In the genomic region with DNA sequence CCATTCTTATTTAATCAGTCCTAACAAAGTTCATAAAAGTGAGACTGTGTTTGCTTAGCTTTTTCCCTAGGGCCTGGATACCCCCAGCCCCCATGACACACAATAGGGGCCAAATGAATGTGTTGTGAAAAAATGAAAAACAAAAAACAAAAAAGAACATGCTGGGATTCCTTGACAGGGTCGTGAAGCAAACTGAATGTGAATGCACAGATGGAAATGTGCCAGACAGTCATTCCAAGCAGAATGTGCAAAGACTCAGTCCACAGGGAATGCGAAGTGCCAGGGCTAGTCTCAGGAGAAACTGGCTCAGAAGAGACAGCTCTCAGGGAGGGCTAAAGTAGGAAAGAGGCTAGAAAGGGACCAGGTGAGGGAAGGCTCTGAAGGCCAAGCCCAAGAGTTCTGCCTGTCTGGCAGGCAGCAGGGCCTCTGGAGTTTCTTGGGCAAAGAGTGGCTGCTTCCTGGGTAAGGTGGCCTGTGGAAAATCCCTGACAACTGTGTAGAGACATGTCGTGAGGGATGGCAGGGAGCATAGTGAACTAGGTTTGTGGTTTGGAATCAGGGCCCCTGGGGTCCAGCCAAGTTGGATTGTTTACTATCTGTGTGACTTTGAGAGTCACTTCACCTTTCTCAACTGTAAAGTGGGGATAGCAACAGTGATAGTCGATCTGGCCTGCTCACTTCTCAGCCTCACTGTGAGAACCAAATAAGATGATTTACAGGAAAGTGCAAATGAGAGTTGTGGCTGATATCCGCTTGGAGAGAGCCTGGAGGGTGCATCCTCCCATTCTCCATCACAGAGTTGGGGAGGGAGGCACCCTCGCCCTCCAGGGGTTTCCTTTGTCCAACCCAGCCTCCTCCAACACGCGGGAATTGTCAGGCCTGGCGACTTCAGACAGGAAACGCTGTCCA, we compare ENCODE assay signal across 8 cellular contexts. TPM values are rescaled to one million over a fixed set of nuclear protein-coding genes. Genes with fewer than 3 reads are reported as not detected.
A peak's percentile ranks its signal among the peaks of the same experiment; 100 is the strongest.
DNase-seq lines count a peak whose midpoint lies in the region; ATAC-seq and TF ChIP-seq lines count a peak whose summit lies in the region.

No MANE protein-coding gene starts in this region.

- H3K27ac Mint-ChIP-seq in effector memory CD8-positive, alpha-beta T cell = peak overlapping the region; percentile 22 to 77
- peak overlapping the region; percentile 78 for H3K27ac Mint-ChIP-seq in osteocyte (ENCODE audit: unreplicated experiment)

- CTCF ChIA-PET in Panc1 (lab: Charles Lee) = interaction anchor here (1.4 to 1.6 kb wide), 2 partner anchors 8 to 36 kb away, joined by 3 to 11 read pairs; no protein-coding TSS in a partner anchor

- peak overlapping the region; percentile 69 to 74 for H3K4me3 ChIP-seq in Panc1 (ENCODE audit: low read depth in 2 of 2, low read length in 2 of 2)

- no peak for TF ChIP-seq CTCF in Panc1 (IDR thresholded peaks at IDR 0.05)
- no peak for TF ChIP-seq CTCF in osteocyte (IDR thresholded peaks at IDR 0.05)

- DNase-seq in DMS53 (lab: John Stamatoyannopoulos, UW) (peak; percentile 58), DMS53 treated with DMSO at 0.1 percent for 48 hours (lab: John Stamatoyannopoulos, UW; ENCODE audit: unreplicated experiment) (no peak), Panc1 (ENCODE audit: low read depth, low spot score) (no peak), osteocyte (ENCODE audit: extremely low spot score, unreplicated experiment) (no peak), DMS114 treated with DMSO at 0.1 percent for 48 hours (lab: John Stamatoyannopoulos, UW; ENCODE audit: unreplicated experiment) (no peak), putamen (ENCODE audit: low spot score) (no peak)
- no peak for DNase-seq in effector memory CD8-positive, alpha-beta T cell

- H3K9me3 Mint-ChIP-seq in effector memory CD8-positive, alpha-beta T cell = no peaks in the 10 kb centered on the region
- H3K9me3 Mint-ChIP-seq in osteocyte (ENCODE audit: unreplicated experiment) = no peaks in the 10 kb centered on the region

- intact Hi-C loops in Panc1 (cut with micrococcal nuclease; ENCODE audit: unreplicated experiment) = no loop called here

- in situ Hi-C loops in Panc1 (cut with HindIII; ENCODE audit: low pct_unique_long_range_greater_than_20kb, low sequenced_read_pairs) = no loop called here

- H3K4me1 ChIP-seq in Panc1 (ENCODE audit: control insufficient read depth, insufficient read depth, low read length) = peaks cover 14% of the 10 kb centered on the region

- peaks cover 23 to 31% of the 10 kb centered on the region in 2 donors for H3K4me1 Mint-ChIP-seq in effector memory CD8-positive, alpha-beta T cell (ENCODE audit: low read depth in 2 of 2)
- peaks cover 30% of the 10 kb centered on the region for H3K4me1 Mint-ChIP-seq in osteocyte (ENCODE audit: unreplicated experiment)

- peak overlapping the region; percentile 86 to 89 for H3K4me3 Mint-ChIP-seq in effector memory CD8-positive, alpha-beta T cell
- peak overlapping the region; percentile 81 for H3K4me3 Mint-ChIP-seq in osteocyte (ENCODE audit: unreplicated experiment)

- H3K9me3 ChIP-seq in Panc1 (ENCODE audit: control insufficient read depth, insufficient read depth, low read depth, low read length) = no peaks in the 10 kb centered on the region

- no peak for ATAC-seq in Panc1
- ATAC-seq in effector memory CD8-positive, alpha-beta T cell (replicated peaks) = no peak
- no peak for ATAC-seq in GM18502 (IDR thresholded peaks at IDR 0.05; ENCODE audit: poor library complexity, unreplicated experiment)

- POLR2A ChIA-PET in Panc1 (lab: Charles Lee) = no interaction called here

- H3K36me3 ChIP-seq in Panc1 (ENCODE audit: control insufficient read depth, insufficient read depth, low read length) = peaks cover 2% of the 10 kb centered on the region; the same call in 1 of the 2 replicates

- no peaks in the 10 kb centered on the region for H3K27me3 Mint-ChIP-seq in effector memory CD8-positive, alpha-beta T cell
- H3K27me3 Mint-ChIP-seq in osteocyte (ENCODE audit: unreplicated experiment) = no peaks in the 10 kb centered on the region

- no TSS peak for BruUV-seq in Panc1 (replicated peaks; lab: Mats Ljungman, UMichigan)

- no peaks in the 10 kb centered on the region for H3K27me3 ChIP-seq in Panc1 (ENCODE audit: control insufficient read depth, insufficient read depth, low read length)

- peak overlapping the region; percentile 77 for H3K27ac ChIP-seq in Panc1 (ENCODE audit: low read length)

- H3K36me3 Mint-ChIP-seq in effector memory CD8-positive, alpha-beta T cell (ENCODE audit: insufficient read depth) = peaks cover 4% of the 10 kb centered on the region
- no peaks in the 10 kb centered on the region for H3K36me3 Mint-ChIP-seq in osteocyte (ENCODE audit: unreplicated experiment)

RNA-seq across cellular contexts. Expression of a gene that starts 1.2 kb away (rescaled TPM):
- total RNA-seq in Panc1 (2021; ENCODE audit: unreplicated experiment) (41.7 TPM), osteocyte (88.4 and 89.4 TPM in 2 replicates)
- polyA plus RNA-seq in Panc1 (2012; ENCODE audit: insufficient read length) = 45.7 TPM

RNA-seq across cellular contexts. Expression of a gene that starts 13.6 kb away (rescaled TPM):
- total RNA-seq in Panc1 (2021; ENCODE audit: unreplicated experiment) (8.0 TPM), osteocyte (10.1 and 12.4 TPM in 2 replicates)
- 6.9 TPM for polyA plus RNA-seq in Panc1 (2012; ENCODE audit: insufficient read length)

RNA-seq across cellular contexts. Expression of a gene that starts 16.3 kb away (rescaled TPM):
- total RNA-seq in Panc1 (2021; ENCODE audit: unreplicated experiment) (not detected), osteocyte (not detected in 2 replicates)
- polyA plus RNA-seq in Panc1 (2012; ENCODE audit: insufficient read length) = not detected

RNA-seq across cellular contexts. Expression of a gene that starts 16.3 kb away (rescaled TPM):
- total RNA-seq in Panc1 (2021; ENCODE audit: unreplicated experiment) (0.13 TPM), osteocyte (0.75 and 1.0 TPM in 2 replicates)
- not detected for polyA plus RNA-seq in Panc1 (2012; ENCODE audit: insufficient read length)

RNA-seq across cellular contexts. Expression of a gene that starts 28.7 kb away (rescaled TPM):
- 2.3 TPM for total RNA-seq in Panc1 (2021; ENCODE audit: unreplicated experiment)
- polyA plus RNA-seq in Panc1 (2012; ENCODE audit: insufficient read length) = 6.0 TPM
- total RNA-seq in osteocyte = 2.1 and 2.9 TPM in 2 replicates
